In genomic region chr7:73451780-73452398, GRCh38 we compare ENCODE assay signal across 2 cellular contexts.
A peak's percentile ranks its signal among the peaks of the same experiment; 100 is the strongest.
TF ChIP-seq lines count a peak whose summit lies in the region.

No MANE protein-coding gene starts in this region.

TF ChIP-seq in IMR-90, 13 proteins besides CTCF, POLR2A, EP300 and RAD21:
- peak; percentile 93 for TF ChIP-seq SMC3 (IDR thresholded peaks at IDR 0.05; ENCODE audit: low read depth, low read length)
- no peak for TF ChIP-seq CHD1 (IDR thresholded peaks at IDR 0.05; ENCODE audit: low read depth, low read length)
- no peak for TF ChIP-seq NFE2L2 (IDR thresholded peaks at IDR 0.05; ENCODE audit: low read depth, low read length)

TF ChIP-seq in H1, 55 proteins besides CTCF, POLR2A, EP300 and RAD21:
- TF ChIP-seq NRF1 (IDR thresholded peaks at IDR 0.05; ENCODE audit: low read depth, low read length): no peak
- TF ChIP-seq BACH1 (IDR thresholded peaks at IDR 0.05; ENCODE audit: low read length): no peak
- no peak for TF ChIP-seq PHF8 (conservative IDR thresholded peaks at IDR 0.05; ENCODE audit: low read depth, low read length)
- TF ChIP-seq POU5F1 (IDR thresholded peaks at IDR 0.05; ENCODE audit: low read depth, low read length): no peak
- TF ChIP-seq CHD1 (IDR thresholded peaks at IDR 0.05; ENCODE audit: low read depth, low read length): no peak
- no peak for TF ChIP-seq CEBPB (IDR thresholded peaks at IDR 0.05; ENCODE audit: low read depth, low read length)
- TF ChIP-seq, protein P1, sequence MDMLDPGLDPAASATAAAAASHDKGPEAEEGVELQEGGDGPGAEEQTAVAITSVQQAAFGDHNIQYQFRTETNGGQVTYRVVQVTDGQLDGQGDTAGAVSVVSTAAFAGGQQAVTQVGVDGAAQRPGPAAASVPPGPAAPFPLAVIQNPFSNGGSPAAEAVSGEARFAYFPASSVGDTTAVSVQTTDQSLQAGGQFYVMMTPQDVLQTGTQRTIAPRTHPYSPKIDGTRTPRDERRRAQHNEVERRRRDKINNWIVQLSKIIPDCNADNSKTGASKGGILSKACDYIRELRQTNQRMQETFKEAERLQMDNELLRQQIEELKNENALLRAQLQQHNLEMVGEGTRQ (IDR thresholded peaks at IDR 0.05; ENCODE audit: low read length): no peak
- TF ChIP-seq SIN3A (conservative IDR thresholded peaks at IDR 0.05 in 1 of 2, IDR thresholded peaks at IDR 0.05 in 1 of 2; ENCODE audit: low read depth in 1 of 2, low read length in 2 of 2): no peak
- TF ChIP-seq RXRA (IDR thresholded peaks at IDR 0.05; ENCODE audit: insufficient read depth, low read depth, low read length): no peak
- TF ChIP-seq SRF (IDR thresholded peaks at IDR 0.05; ENCODE audit: low read depth, low read length): no peak
- no peak for TF ChIP-seq RBBP5 (IDR thresholded peaks at IDR 0.05; ENCODE audit: borderline replicate concordance, low read depth, low read length)
- TF ChIP-seq BCL11A (IDR thresholded peaks at IDR 0.05; ENCODE audit: low read depth in 2 of 2, low read length in 2 of 2): no peak
- TF ChIP-seq SP2 (IDR thresholded peaks at IDR 0.05; ENCODE audit: low read length): no peak
- TF ChIP-seq EZH2 (IDR thresholded peaks at IDR 0.05; ENCODE audit: low read depth, low read length, severe bottlenecking): no peak
- TF ChIP-seq POLR2AphosphoS5 (IDR thresholded peaks at IDR 0.05; ENCODE audit: low read depth, low read length): no peak
- TF ChIP-seq SIX5 (IDR thresholded peaks at IDR 0.05; ENCODE audit: low read depth, low read length): no peak
- TF ChIP-seq TAF7 (optimal IDR thresholded peaks at IDR 0.05; ENCODE audit: borderline replicate concordance, low read depth, low read length): no peak
- TF ChIP-seq TEAD4 (IDR thresholded peaks at IDR 0.05; ENCODE audit: low read depth, low read length): no peak
- TF ChIP-seq EGR1 (IDR thresholded peaks at IDR 0.05; ENCODE audit: borderline replicate concordance, low read depth, low read length): no peak
- TF ChIP-seq, protein P2, sequence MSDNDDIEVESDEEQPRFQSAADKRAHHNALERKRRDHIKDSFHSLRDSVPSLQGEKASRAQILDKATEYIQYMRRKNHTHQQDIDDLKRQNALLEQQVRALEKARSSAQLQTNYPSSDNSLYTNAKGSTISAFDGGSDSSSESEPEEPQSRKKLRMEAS (IDR thresholded peaks at IDR 0.05): no peak
